ENCODE assay signal across 1 cellular context in the genomic region with DNA sequence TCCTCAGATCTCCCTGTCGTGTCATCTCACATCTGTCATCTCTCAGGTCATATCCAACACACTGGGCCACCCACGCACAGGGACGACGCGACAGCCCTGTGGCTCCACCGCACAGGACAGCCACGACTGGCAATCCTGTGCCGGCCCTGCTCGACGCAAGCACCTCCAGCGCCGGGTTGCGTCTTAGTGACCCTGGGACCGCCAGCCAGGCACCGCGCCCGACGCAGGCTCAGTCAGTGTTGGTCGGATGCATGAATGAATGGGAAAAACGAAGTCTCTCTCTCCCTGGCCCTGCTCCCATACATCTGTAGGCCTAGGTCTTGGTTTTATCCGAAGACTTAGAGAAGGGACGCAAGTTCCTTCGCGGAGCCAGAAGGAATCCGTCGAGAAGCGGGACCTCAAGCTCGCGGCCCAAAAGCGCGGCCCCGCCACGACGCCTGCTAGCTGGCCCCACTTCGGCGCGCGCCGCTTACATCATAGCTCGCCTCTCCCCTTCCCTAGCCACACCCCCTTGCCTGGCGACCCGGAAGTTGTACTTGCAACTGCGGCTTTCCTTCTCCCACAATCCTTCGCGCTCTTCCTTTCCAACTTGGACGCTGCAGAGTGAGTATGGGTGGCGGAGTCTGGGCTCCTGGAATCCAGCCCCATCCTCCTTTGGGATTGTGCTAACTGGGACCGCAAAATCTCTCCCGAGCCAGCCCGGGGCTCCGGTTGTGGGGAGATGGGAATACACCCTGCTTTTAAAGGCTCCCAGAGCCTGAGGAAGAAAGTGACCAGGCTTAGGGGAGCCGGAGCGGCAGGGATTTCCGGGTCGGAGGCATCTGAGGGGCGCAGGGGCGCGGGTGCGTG.
TF ChIP-seq lines count a peak whose summit lies in the region.

RPL31 (plus strand) TSS at position 577 of the 849 bp plus-strand sequence. CDS start 413 bp downstream, outside the sequence.

TF ChIP-seq in H1, 55 proteins besides CTCF, POLR2A, EP300 and RAD21 (continued from another document):
- TF ChIP-seq, protein P1, sequence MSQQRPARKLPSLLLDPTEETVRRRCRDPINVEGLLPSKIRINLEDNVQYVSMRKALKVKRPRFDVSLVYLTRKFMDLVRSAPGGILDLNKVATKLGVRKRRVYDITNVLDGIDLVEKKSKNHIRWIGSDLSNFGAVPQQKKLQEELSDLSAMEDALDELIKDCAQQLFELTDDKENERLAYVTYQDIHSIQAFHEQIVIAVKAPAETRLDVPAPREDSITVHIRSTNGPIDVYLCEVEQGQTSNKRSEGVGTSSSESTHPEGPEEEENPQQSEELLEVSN (IDR thresholded peaks at IDR 0.05), result peak; percentile 99
- peak; percentile 98 for TF ChIP-seq TBP (IDR thresholded peaks at IDR 0.05; ENCODE audit: low read depth, low read length)
- peak; percentile 63; the same call in 1 of the 2 replicates for TF ChIP-seq ATF3 (IDR thresholded peaks at IDR 0.05; ENCODE audit: insufficient read depth, low read depth, low read length)
- 0 out of 2 replicates have a peak, but pooled peaks have one; percentile 12 for TF ChIP-seq EGR1 (IDR thresholded peaks at IDR 0.05; ENCODE audit: borderline replicate concordance, low read depth, low read length)
- no peak for TF ChIP-seq SAP30 (IDR thresholded peaks at IDR 0.05; ENCODE audit: insufficient read depth, insufficient replicate concordance, low read length)
- TF ChIP-seq SIN3A (conservative IDR thresholded peaks at IDR 0.05 in 1 of 2, IDR thresholded peaks at IDR 0.05 in 1 of 2; ENCODE audit: low read depth in 1 of 2, low read length in 2 of 2), result peak in 1 of 2 experiments; percentile 64; a peak in 2 of 4 replicates
- no peak for TF ChIP-seq EZH2 (IDR thresholded peaks at IDR 0.05; ENCODE audit: low read depth, low read length, severe bottlenecking)
- TF ChIP-seq KDM5A (IDR thresholded peaks at IDR 0.05; ENCODE audit: low read length), result 0 out of 2 replicates have a peak, but pooled peaks have one; percentile 31
- TF ChIP-seq CTBP2 (IDR thresholded peaks at IDR 0.05; ENCODE audit: borderline replicate concordance, insufficient read depth, insufficient read length, low read length), result no peak
- peak; percentile 92 for TF ChIP-seq GTF2F1 (IDR thresholded peaks at IDR 0.05; ENCODE audit: borderline replicate concordance, low read depth, low read length)
- peak; percentile 85 for TF ChIP-seq PHF8 (conservative IDR thresholded peaks at IDR 0.05; ENCODE audit: low read depth, low read length)
- TF ChIP-seq JUND (IDR thresholded peaks at IDR 0.05; ENCODE audit: low read length), result no peak
- TF ChIP-seq, protein P2, sequence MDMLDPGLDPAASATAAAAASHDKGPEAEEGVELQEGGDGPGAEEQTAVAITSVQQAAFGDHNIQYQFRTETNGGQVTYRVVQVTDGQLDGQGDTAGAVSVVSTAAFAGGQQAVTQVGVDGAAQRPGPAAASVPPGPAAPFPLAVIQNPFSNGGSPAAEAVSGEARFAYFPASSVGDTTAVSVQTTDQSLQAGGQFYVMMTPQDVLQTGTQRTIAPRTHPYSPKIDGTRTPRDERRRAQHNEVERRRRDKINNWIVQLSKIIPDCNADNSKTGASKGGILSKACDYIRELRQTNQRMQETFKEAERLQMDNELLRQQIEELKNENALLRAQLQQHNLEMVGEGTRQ (IDR thresholded peaks at IDR 0.05; ENCODE audit: low read length), result no peak
- TF ChIP-seq CBX5 (IDR thresholded peaks at IDR 0.05; ENCODE audit: low read depth, low read length), result no peak
- TF ChIP-seq JUN (IDR thresholded peaks at IDR 0.05; ENCODE audit: low read depth, low read length), result no peak
- TF ChIP-seq ZNF274 (IDR thresholded peaks at IDR 0.05; ENCODE audit: borderline replicate concordance, extremely low read depth, low read length), result no peak
- TF ChIP-seq TCF12 (IDR thresholded peaks at IDR 0.05; ENCODE audit: low read depth, low read length), result no peak
- TF ChIP-seq KDM4A (IDR thresholded peaks at IDR 0.05; ENCODE audit: low read depth, low read length, severe bottlenecking), result peak; percentile 80
- TF ChIP-seq FOSL1 (IDR thresholded peaks at IDR 0.05; ENCODE audit: insufficient read depth, low read depth, low read length), result no peak
- peak; percentile 85; the same call in 1 of the 2 replicates for TF ChIP-seq GABPA (IDR thresholded peaks at IDR 0.05; ENCODE audit: borderline replicate concordance, insufficient read depth, low read length)
- TF ChIP-seq NANOG (IDR thresholded peaks at IDR 0.05; ENCODE audit: insufficient read depth, low read depth, low read length, poor library complexity, severe bottlenecking), result no peak
- no peak for TF ChIP-seq SUZ12 (IDR thresholded peaks at IDR 0.05; ENCODE audit: low read length)
- no peak for TF ChIP-seq RXRA (IDR thresholded peaks at IDR 0.05; ENCODE audit: insufficient read depth, low read depth, low read length)
- peak; percentile 73; the same call in 1 of the 2 replicates for TF ChIP-seq SP1 (IDR thresholded peaks at IDR 0.05; ENCODE audit: low read depth, low read length)
- TF ChIP-seq MAFK (IDR thresholded peaks at IDR 0.05; ENCODE audit: low read depth, low read length), result no peak
- peak; percentile 100 for TF ChIP-seq TAF1 (IDR thresholded peaks at IDR 0.05; ENCODE audit: low read depth, low read length)
- TF ChIP-seq, protein P3, sequence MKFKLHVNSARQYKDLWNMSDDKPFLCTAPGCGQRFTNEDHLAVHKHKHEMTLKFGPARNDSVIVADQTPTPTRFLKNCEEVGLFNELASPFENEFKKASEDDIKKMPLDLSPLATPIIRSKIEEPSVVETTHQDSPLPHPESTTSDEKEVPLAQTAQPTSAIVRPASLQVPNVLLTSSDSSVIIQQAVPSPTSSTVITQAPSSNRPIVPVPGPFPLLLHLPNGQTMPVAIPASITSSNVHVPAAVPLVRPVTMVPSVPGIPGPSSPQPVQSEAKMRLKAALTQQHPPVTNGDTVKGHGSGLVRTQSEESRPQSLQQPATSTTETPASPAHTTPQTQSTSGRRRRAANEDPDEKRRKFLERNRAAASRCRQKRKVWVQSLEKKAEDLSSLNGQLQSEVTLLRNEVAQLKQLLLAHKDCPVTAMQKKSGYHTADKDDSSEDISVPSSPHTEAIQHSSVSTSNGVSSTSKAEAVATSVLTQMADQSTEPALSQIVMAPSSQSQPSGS (IDR thresholded peaks at IDR 0.05; ENCODE audit: low read length), result peak; percentile 81
- TF ChIP-seq BRCA1 (IDR thresholded peaks at IDR 0.05; ENCODE audit: low read depth, low read length), result no peak; the same call in 1 of the 2 replicates
- no peak for TF ChIP-seq KDM1A (IDR thresholded peaks at IDR 0.05; ENCODE audit: borderline replicate concordance, low read length)
- TF ChIP-seq SP4 (IDR thresholded peaks at IDR 0.05; ENCODE audit: low read length), result no peak; the same call in 1 of the 2 replicates
- TF ChIP-seq TEAD4 (IDR thresholded peaks at IDR 0.05; ENCODE audit: low read depth, low read length), result peak; percentile 29
- peak; percentile 99 for TF ChIP-seq MAX (IDR thresholded peaks at IDR 0.05)
- TF ChIP-seq BCL11A (IDR thresholded peaks at IDR 0.05; ENCODE audit: low read depth in 2 of 2, low read length in 2 of 2), result no peak
- TF ChIP-seq CREB1 (IDR thresholded peaks at IDR 0.05), result peak; percentile 97
- TF ChIP-seq CHD7 (IDR thresholded peaks at IDR 0.05; ENCODE audit: insufficient replicate concordance, low read length), result no peak
- TF ChIP-seq NRF1 (IDR thresholded peaks at IDR 0.05; ENCODE audit: low read depth, low read length), result no peak
- TF ChIP-seq RBBP5 (IDR thresholded peaks at IDR 0.05; ENCODE audit: borderline replicate concordance, low read depth, low read length), result peak; percentile 87
- no peak for TF ChIP-seq CBX8 (IDR thresholded peaks at IDR 0.05; ENCODE audit: borderline replicate concordance, low read depth, low read length)
- no peak for TF ChIP-seq SIX5 (IDR thresholded peaks at IDR 0.05; ENCODE audit: low read depth, low read length)
- no peak for TF ChIP-seq SP2 (IDR thresholded peaks at IDR 0.05; ENCODE audit: low read length)
- TF ChIP-seq RFX5 (IDR thresholded peaks at IDR 0.05; ENCODE audit: borderline replicate concordance, low read depth, low read length), result no peak
- no peak for TF ChIP-seq RNF2 (IDR thresholded peaks at IDR 0.05; ENCODE audit: borderline replicate concordance, low read depth, low read length, missing control alignments, poor library complexity, severe bottlenecking)
- no peak for TF ChIP-seq POU5F1 (IDR thresholded peaks at IDR 0.05; ENCODE audit: low read depth, low read length)
